10 cellular contexts compared by ENCODE assay signal in genomic region chr12:51368640-51369517, GRCh38. TPM values are rescaled to one million over a fixed set of nuclear protein-coding genes. Genes with fewer than 3 reads are reported as not detected.
A peak's percentile ranks its signal among the peaks of the same experiment; 100 is the strongest.
DNase-seq lines count a peak whose midpoint lies in the region; ATAC-seq and FAIRE-seq lines count a peak whose summit lies in the region.
"Had no signal": no experiment of that assay in that cellular context is flagged by ENCODE, and none has a peak within 500 bp of the region (broad histone marks: within the 10 kb centered on the region; RNA-seq: fewer than 3 reads in every experiment).

No MANE protein-coding gene starts in this region.

- H3K27ac ChIP-seq in small intestine (ENCODE audit: low read depth in 1 of 2, low read length in 1 of 2) = peak overlapping the region; percentile 68 to 70

- no peaks in the 10 kb centered on the region for H3K9me3 ChIP-seq in small intestine (ENCODE audit: control insufficient read depth, low read depth)

- no peak overlapping the region for H3K4me3 ChIP-seq in small intestine (ENCODE audit: low read depth in 1 of 2, low read length in 2 of 2)

- peaks cover 56% of the 10 kb centered on the region for H3K4me1 Mint-ChIP-seq in activated CD4-positive, alpha-beta T cell treated with anti-CD3 and anti-CD28 coated beads, Interleukin-2, amount 10 ng/mL, durations not matched to agents 7 days and 5 days

- peaks cover 0 to 10% of the 10 kb centered on the region in 2 donors for H3K36me3 ChIP-seq in small intestine (ENCODE audit: control insufficient read depth in 2 of 2, insufficient read depth in 2 of 2, low read length in 2 of 2)

- peaks cover 2% of the 10 kb centered on the region for H3K27me3 Mint-ChIP-seq in activated CD4-positive, alpha-beta T cell treated with anti-CD3 and anti-CD28 coated beads, Interleukin-2, amount 10 ng/mL, durations not matched to agents 7 days and 5 days

- peak overlapping the region; percentile 23 for H3K4me3 Mint-ChIP-seq in activated CD4-positive, alpha-beta T cell treated with anti-CD3 and anti-CD28 coated beads, Interleukin-2, amount 10 ng/mL, durations not matched to agents 7 days and 5 days

- CTCF ChIA-PET in activated CD4-positive, alpha-beta T cell treated with anti-CD3 and anti-CD28 coated beads, Interleukin-2, amount 10 ng/mL, durations not matched to agents 7 days and 5 days (lab: Charles Lee) = interaction anchor here (0.8 to 2.6 kb wide), 10 partner anchors 10 to 100 kb away, joined by 3 to 11 read pairs (median 4); partner anchors contain the start of gene GALNT6

- ATAC-seq in GM18519 (IDR thresholded peaks at IDR 0.05; ENCODE audit: low FRiP score, unreplicated experiment) = peak; percentile 81
- peak; percentile 98 for ATAC-seq in HG02623 (IDR thresholded peaks at IDR 0.05; ENCODE audit: unreplicated experiment)

- H3K4me1 ChIP-seq in small intestine (ENCODE audit: control insufficient read depth in 2 of 2, insufficient read depth in 1 of 2, low read depth in 1 of 2, low read length in 1 of 2) = peaks cover 0 to 2% of the 10 kb centered on the region in 2 donors

- H3K27ac Mint-ChIP-seq in activated CD4-positive, alpha-beta T cell treated with anti-CD3 and anti-CD28 coated beads, Interleukin-2, amount 10 ng/mL, durations not matched to agents 7 days and 5 days = peak overlapping the region; percentile 78

- POLR2A ChIA-PET in activated CD4-positive, alpha-beta T cell treated with anti-CD3 and anti-CD28 coated beads, Interleukin-2, amount 10 ng/mL, durations not matched to agents 7 days and 5 days (lab: Charles Lee) = interaction anchor here (0.6 kb wide), 1 partner anchor 28 kb away, joined by 5 read pairs; no protein-coding TSS in a partner anchor

- H3K36me3 Mint-ChIP-seq in activated CD4-positive, alpha-beta T cell treated with anti-CD3 and anti-CD28 coated beads, Interleukin-2, amount 10 ng/mL, durations not matched to agents 7 days and 5 days (ENCODE audit: low read depth) = peaks cover 37% of the 10 kb centered on the region

- WGBS in small intestine, 3 donors = 26 to 42% (median 41%) methylated on average over 17 of the region's 17 CpGs

- DNase-seq in NCI-H146 treated with DMSO at 0.1 percent for 48 hours (lab: John Stamatoyannopoulos, UW; ENCODE audit: unreplicated experiment) (peak; percentile 86), small intestine (peak; percentile 85), NCI-H1092 treated with DMSO at 0.1 percent for 48 hours (lab: John Stamatoyannopoulos, UW) (no peak), mesenteric fat pad (ENCODE audit: low spot score) (no peak)
- DNase-seq in activated CD4-positive, alpha-beta T cell treated with anti-CD3 and anti-CD28 coated beads, Interleukin-2, amount 10 ng/mL, durations not matched to agents 7 days and 5 days = peak; percentile 95
- DNase-seq in effector CD4-positive, alpha-beta T cell = peak; percentile 83

- H3K9me3 Mint-ChIP-seq in activated CD4-positive, alpha-beta T cell treated with anti-CD3 and anti-CD28 coated beads, Interleukin-2, amount 10 ng/mL, durations not matched to agents 7 days and 5 days = no peaks in the 10 kb centered on the region

- no peak for FAIRE-seq in small intestine (lab: Jason Lieb, UNC)

- H3K27me3 ChIP-seq in small intestine (ENCODE audit: control insufficient read depth in 2 of 2, insufficient read depth in 2 of 2, low read length in 2 of 2) = no peaks in the 10 kb centered on the region

RNA-seq across cellular contexts. Expression of gene GALNT6, which starts 22.3 kb away (rescaled TPM):
- total RNA-seq in activated CD4-positive, alpha-beta T cell treated with anti-CD3 and anti-CD28 coated beads, Interleukin-2, amount 10 ng/mL, durations not matched to agents 7 days and 5 days = 10 to 100 TPM; 17.5 to 18.9 TPM
- 10 to 100 TPM in 2 of 3 donors, 1 to 10 TPM in 1; 8.4 to 45.2 (median 20.3) TPM for polyA plus RNA-seq in small intestine
- total RNA-seq in mesenteric fat pad = 8.3 TPM

RNA-seq across cellular contexts. Expression of gene CELA1, which starts 22.4 kb away (rescaled TPM):
- not detected for total RNA-seq in activated CD4-positive, alpha-beta T cell treated with anti-CD3 and anti-CD28 coated beads, Interleukin-2, amount 10 ng/mL, durations not matched to agents 7 days and 5 days
- polyA plus RNA-seq in small intestine = not detected
- not detected for total RNA-seq in mesenteric fat pad
- total RNA-seq: skeletal muscle tissue; T-helper 1 cell treated with Interleukin-12 subunit alpha and Interleukin-12 subunit beta and Interleukin-4 antibody, amounts not matched to agents 30 ng/mL and 1 ng/mL, for 36 hours had no signal

RNA-seq across cellular contexts. Expression of gene BIN2, which starts 44.9 kb away (rescaled TPM):
- 100 to 1,000 TPM; 200 to 226 TPM for total RNA-seq in activated CD4-positive, alpha-beta T cell treated with anti-CD3 and anti-CD28 coated beads, Interleukin-2, amount 10 ng/mL, durations not matched to agents 7 days and 5 days
- polyA plus RNA-seq in small intestine = 1 to 10 TPM; 1.6 to 5.4 (median 2.7) TPM
- total RNA-seq in mesenteric fat pad = 14.4 TPM

RNA-seq across cellular contexts. Expression of gene SLC4A8, which starts 55.8 kb away (rescaled TPM):
- 1 to 10 TPM; 2.9 to 4.4 TPM for total RNA-seq in activated CD4-positive, alpha-beta T cell treated with anti-CD3 and anti-CD28 coated beads, Interleukin-2, amount 10 ng/mL, durations not matched to agents 7 days and 5 days
- 1 to 10 TPM in 2 of 3 donors, under 1 TPM in 1; 0.43 to 2.5 (median 1.1) TPM for polyA plus RNA-seq in small intestine
- total RNA-seq in mesenteric fat pad = 0.90 TPM

Comparison
In these comparisons a context has a peak if more than half of its experiments do, and no peak if none do; other contexts are left out.
1. DNase-seq: peak in NCI-H146 treated with DMSO at 0.1 percent for 48 hours (single experiment), activated CD4-positive, alpha-beta T cell treated with anti-CD3 and anti-CD28 coated beads, Interleukin-2, amount 10 ng/mL, durations not matched to agents 7 days and 5 days (single experiment), effector CD4-positive, alpha-beta T cell (single experiment) and small intestine (single experiment); none in NCI-H1092 treated with DMSO at 0.1 percent for 48 hours (single experiment) and mesenteric fat pad (single experiment).
2. RNA of gene BIN2, which starts 44.9 kb away (total RNA-seq): 200 to 226 TPM in activated CD4-positive, alpha-beta T cell treated with anti-CD3 and anti-CD28 coated beads, Interleukin-2, amount 10 ng/mL, durations not matched to agents 7 days and 5 days; 14.4 TPM in mesenteric fat pad (single experiment); every median in the first group is over 10 times any median in the second.